15 cellular contexts compared by ENCODE assay signal in the genomic region with DNA sequence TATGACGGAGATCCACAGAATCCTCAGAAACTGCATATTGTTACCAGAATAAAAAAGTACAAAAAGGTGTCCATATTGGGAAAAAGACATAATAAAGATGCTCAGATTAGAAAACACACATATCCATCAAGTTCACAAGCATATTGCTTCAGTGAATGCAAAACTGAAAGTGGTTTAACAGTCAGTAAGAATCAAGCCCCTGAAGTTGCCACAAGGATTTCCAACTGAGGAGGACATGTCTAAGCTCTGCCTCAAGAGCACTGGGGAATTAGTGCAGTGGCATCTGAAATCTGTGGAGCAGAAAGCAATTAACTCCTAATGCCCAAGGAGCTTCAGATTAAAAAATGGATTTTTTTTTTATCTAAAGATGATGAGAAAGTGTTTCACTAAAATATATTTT.
DNase-seq lines count a peak whose midpoint lies in the region; ATAC-seq and TF ChIP-seq lines count a peak whose summit lies in the region.
"Had no signal": no experiment of that assay in that cellular context is flagged by ENCODE, and none has a peak within 500 bp of the region (broad histone marks: within the 10 kb centered on the region; RNA-seq: fewer than 3 reads in every experiment).

No MANE protein-coding gene starts in this region.

- H3K4me2 ChIP-seq in MM.1S (ENCODE audit: low read depth, low read length): 0 out of 2 replicates have a peak overlapping the region, but pooled peaks have one; percentile 13

- no peaks in the 10 kb centered on the region for H3K36me3 ChIP-seq in MM.1S (replicated peaks; ENCODE audit: insufficient read depth, low read length)

- H3K4me1 ChIP-seq in MM.1S (ENCODE audit: low read length): peaks cover 5% of the 10 kb centered on the region; the same call in 1 of the 2 replicates

- H3K27me3 ChIP-seq in MM.1S (replicated peaks; ENCODE audit: insufficient read depth, low read length): no peaks in the 10 kb centered on the region
- H3K27me3 ChIP-seq: tibial artery had no signal

- H3K27ac ChIP-seq in MM.1S (ENCODE audit: low read length): no peak overlapping the region
- H3K27ac ChIP-seq: tibial artery had no signal

- H2AFZ ChIP-seq in MM.1S (ENCODE audit: low read length): no peak overlapping the region

- H3K4me3 ChIP-seq in MM.1S (ENCODE audit: low read length): no peak overlapping the region
- H3K4me3 ChIP-seq: K562, tibial artery had no signal

- DNase-seq in DMS79 (lab: John Stamatoyannopoulos, UW) (peak; percentile 11), MM.1S (peak; percentile 52), UCSD-AML1 (lab: John Stamatoyannopoulos, UW; ENCODE audit: unreplicated experiment) (no peak), SHP77 (lab: John Stamatoyannopoulos, UW) (no peak), GF-D8 (lab: John Stamatoyannopoulos, UW) (no peak)
- DNase-seq: ACHN; activated naive CD8-positive, alpha-beta T cell treated with anti-CD3 and anti-CD28 coated beads for 36 hours; glutamatergic neuron; NCI-H187 treated with DMSO at 0.1 percent for 48 hours; tibial artery had no signal

- ATAC-seq in GM19035 (IDR thresholded peaks at IDR 0.05; ENCODE audit: unreplicated experiment) (peak; percentile 73), HG02943 (IDR thresholded peaks at IDR 0.05; ENCODE audit: low read depth, unreplicated experiment) (peak; percentile 70), GM19324 (IDR thresholded peaks at IDR 0.05; ENCODE audit: low FRiP score, unreplicated experiment) (no peak)
- ATAC-seq: K562, SK-N-SH treated with all-trans-retinoic acid at 6 μM for 48 hours had no signal

- H3K9me3 ChIP-seq in MM.1S (replicated peaks; ENCODE audit: insufficient read depth, low read length): no peaks in the 10 kb centered on the region
- H3K9me3 ChIP-seq: tibial artery had no signal

- H3K9ac ChIP-seq in MM.1S (ENCODE audit: low read length): no peak overlapping the region

- no peaks in the 10 kb centered on the region for H4K20me1 ChIP-seq in MM.1S (ENCODE audit: insufficient read depth, low read length)

- no peaks in the 10 kb centered on the region for H3F3A ChIP-seq in MM.1S (ENCODE audit: insufficient read depth, low read length)

- H3K79me2 ChIP-seq in MM.1S (ENCODE audit: low read length): no peaks in the 10 kb centered on the region

- no peaks in the 10 kb centered on the region for H3K9me2 ChIP-seq in MM.1S (replicated peaks; ENCODE audit: insufficient read depth, low read length)

- no peak for TF ChIP-seq CTCF in MM.1S (IDR thresholded peaks at IDR 0.05; ENCODE audit: low read length)

Comparison
In these comparisons a context has a peak if more than half of its experiments do, and no peak if none do; other contexts are left out.
1. DNase-seq: peak in DMS79 (single experiment) and MM.1S (single experiment); none in UCSD-AML1 (single experiment), SHP77 (0 of 2) and GF-D8 (single experiment).